9 cellular contexts compared by ENCODE assay signal in the genomic region with DNA sequence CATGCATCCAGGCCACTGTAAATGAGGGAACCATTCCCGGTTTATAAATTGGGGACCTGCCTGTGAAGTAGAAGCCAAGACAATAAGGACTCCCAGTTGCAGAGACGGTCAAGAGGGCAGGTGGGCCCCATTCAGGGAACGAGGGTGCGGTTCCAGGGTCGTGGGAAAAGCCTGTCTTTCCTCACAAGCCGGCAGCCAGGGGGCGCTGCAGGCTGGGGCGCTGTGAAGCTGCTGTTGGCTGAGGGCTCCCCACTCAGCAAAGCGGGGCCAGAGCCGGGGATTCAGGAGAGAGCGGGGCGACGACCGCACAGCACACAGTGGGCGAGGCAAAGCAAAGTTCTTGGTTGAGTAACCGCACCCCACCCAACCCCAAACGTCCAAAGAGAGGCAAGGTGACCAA. TPM values are rescaled to one million over a fixed set of nuclear protein-coding genes. Genes with fewer than 3 reads are reported as not detected.
DNase-seq lines count a peak whose midpoint lies in the region; ATAC-seq and TF ChIP-seq lines count a peak whose summit lies in the region.
"Had no signal": no experiment of that assay in that cellular context is flagged by ENCODE, and none has a peak within 500 bp of the region (broad histone marks: within the 10 kb centered on the region; RNA-seq: fewer than 3 reads in every experiment).

No MANE protein-coding gene starts in this region.

- DNase-seq in T-helper 17 cell (peak in 1 of 3 donors; percentile 39), fibroblast of mammary gland (ENCODE audit: low read depth) (no peak), smooth muscle cell (lab: John Stamatoyannopoulos, UW; ENCODE audit: unreplicated experiment) (no peak), RPMI8226 (no peak)

- H3K9me3 ChIP-seq in T-helper 17 cell (ENCODE audit: control insufficient read depth, low read length, poor library complexity, severe bottlenecking) (no peaks in the 10 kb centered on the region), smooth muscle cell (replicated peaks; ENCODE audit: low read depth) (no peaks in the 10 kb centered on the region), gastroesophageal sphincter (no peaks in the 10 kb centered on the region)

- H4K20me1 ChIP-seq in smooth muscle cell (ENCODE audit: low read depth): no peaks in the 10 kb centered on the region

- H3K4me1 ChIP-seq in smooth muscle cell (ENCODE audit: low read depth): no peaks in the 10 kb centered on the region
- no peaks in the 10 kb centered on the region for H3K4me1 ChIP-seq in gastroesophageal sphincter

- no peak for TF ChIP-seq EP300 in gastroesophageal sphincter (IDR thresholded peaks at IDR 0.05)

- no peak overlapping the region for H3K4me2 ChIP-seq in smooth muscle cell

- H3K4me3 Mint-ChIP-seq in T-helper 17 cell: peak overlapping the region; percentile 36

- H3K27me3 Mint-ChIP-seq in T-helper 17 cell: no peaks in the 10 kb centered on the region

- no peak overlapping the region for H3K27ac Mint-ChIP-seq in T-helper 17 cell

- H3K36me3 ChIP-seq in smooth muscle cell (ENCODE audit: low read depth) (no peaks in the 10 kb centered on the region), gastroesophageal sphincter (peaks cover 0 to 47% of the 10 kb centered on the region in 2 donors)

- no peak for TF ChIP-seq POLR2A in gastroesophageal sphincter (IDR thresholded peaks at IDR 0.05)

- ATAC-seq in T-helper 17 cell: no peak
- ATAC-seq in gastroesophageal sphincter: no peak
- no peak for ATAC-seq in GM18867 (IDR thresholded peaks at IDR 0.05; ENCODE audit: unreplicated experiment)

- H3K79me2 ChIP-seq in smooth muscle cell (ENCODE audit: low read depth): no peaks in the 10 kb centered on the region

- H3K4me3 ChIP-seq in GM12875 (ENCODE audit: low read depth, low read length) (no peak overlapping the region), fibroblast of mammary gland (ENCODE audit: control insufficient read depth, low read depth, low read length) (no peak overlapping the region), smooth muscle cell (no peak overlapping the region), gastroesophageal sphincter (no peak overlapping the region)

- H3K36me3 Mint-ChIP-seq in T-helper 17 cell (ENCODE audit: low read depth): peaks cover 11% of the 10 kb centered on the region

- H3F3A ChIP-seq in smooth muscle cell (ENCODE audit: low read depth): no peaks in the 10 kb centered on the region

- TF ChIP-seq CTCF in GM12875 (IDR thresholded peaks at IDR 0.05; ENCODE audit: borderline replicate concordance, insufficient read depth, low read depth, low read length): peak; percentile 55
- TF ChIP-seq CTCF in fibroblast of mammary gland (conservative IDR thresholded peaks at IDR 0.05; ENCODE audit: control insufficient read depth, insufficient read depth, low read depth, low read length): peak; percentile 38
- peak; percentile 21 for TF ChIP-seq CTCF in smooth muscle cell (IDR thresholded peaks at IDR 0.05; ENCODE audit: borderline replicate concordance, insufficient read depth, poor library complexity, severe bottlenecking)
- peak in 2 of 4 experiments; percentile 15 to 60 for TF ChIP-seq CTCF in gastroesophageal sphincter (IDR thresholded peaks at IDR 0.05)

- no peaks in the 10 kb centered on the region for H3K27me3 ChIP-seq in smooth muscle cell (ENCODE audit: low read depth)
- no peaks in the 10 kb centered on the region for H3K27me3 ChIP-seq in gastroesophageal sphincter

- no peak overlapping the region for H2AFZ ChIP-seq in smooth muscle cell (ENCODE audit: low read depth)

- peaks cover 21% of the 10 kb centered on the region for H3K4me1 Mint-ChIP-seq in T-helper 17 cell

- H3K27ac ChIP-seq in smooth muscle cell (ENCODE audit: low read depth) (no peak overlapping the region), gastroesophageal sphincter (no peak overlapping the region)

- H3K9ac ChIP-seq in smooth muscle cell (ENCODE audit: low read depth): no peak overlapping the region

- 96% methylated on average over 17 of the region's 17 CpGs for WGBS in smooth muscle cell (ENCODE audit: low lambda C conversion rate)
- WGBS in gastroesophageal sphincter (ENCODE audit: low coverage in 1 of 2), 2 donors: 45 to 75% methylated on average over 2 to 10 of the region's 17 CpGs

RNA-seq across cellular contexts. Expression of gene CDRT15, which starts 24.9 kb away (rescaled TPM):
- total RNA-seq in T-helper 17 cell (not detected), smooth muscle cell (not detected in 2 replicates), gastroesophageal sphincter (not detected)
- polyA plus RNA-seq in smooth muscle cell: not detected in 2 replicates
- total RNA-seq: astrocyte, lung microvascular endothelial cell had no signal
